Comparison of ENCODE assay signal across 14 cellular contexts in the genomic region with DNA sequence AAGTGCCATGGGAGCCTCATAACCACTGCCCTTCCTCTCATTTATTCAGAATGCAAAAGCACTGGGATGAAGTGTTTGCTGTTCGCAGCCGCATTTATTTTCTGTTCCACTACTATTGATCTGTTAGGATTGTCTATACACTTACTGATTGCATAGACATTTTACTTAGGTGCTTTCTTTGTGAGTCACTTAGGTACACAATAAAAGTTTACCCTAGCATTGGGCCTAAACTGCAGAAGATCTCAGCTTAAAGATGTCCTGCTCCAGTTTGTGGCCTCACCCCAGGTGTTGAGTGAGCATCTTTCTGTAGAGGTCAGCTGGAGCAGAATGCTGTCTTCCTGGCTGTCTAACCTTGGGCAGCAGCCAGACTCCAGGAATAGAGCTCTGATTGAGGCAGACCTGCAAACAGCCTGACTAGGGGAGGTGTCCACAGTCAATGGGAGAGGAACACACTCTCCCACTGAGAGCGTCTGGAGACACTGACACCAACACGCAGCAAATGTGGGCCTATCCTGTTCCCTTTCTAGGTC. TPM values are rescaled to one million over a fixed set of nuclear protein-coding genes. Genes with fewer than 3 reads are reported as not detected.
"Had no signal": no experiment of that assay in that cellular context is flagged by ENCODE, and none has a peak within 500 bp of the region (broad histone marks: within the 10 kb centered on the region; RNA-seq: fewer than 3 reads in every experiment).

No MANE protein-coding gene starts in this region.

- H3K27ac Mint-ChIP-seq: stimulated activated naive CD8-positive, alpha-beta T cell treated with anti-CD3 and anti-CD28 coated beads, Interleukin-15, Interleukin-2, amounts not matched to agents 100 ng/mL and 50 ng/mL, for 24 hours had no signal

- H3K4me1 Mint-ChIP-seq: activated naive CD4-positive, alpha-beta T cell treated with anti-CD3 and anti-CD28 coated beads, Interleukin-2, amount 50 U/mL, for 24 hours; central memory CD8-positive, alpha-beta T cell had no signal

- ATAC-seq: activated CD4-positive, CD25-positive, alpha-beta regulatory T cell treated with anti-CD3 and anti-CD28 coated beads, Interleukin-2, amount 50 U/mL, for 24 hours; body of pancreas; gastroesophageal sphincter; naive thymus-derived CD4-positive, alpha-beta T cell had no signal

- H3K4me3 ChIP-seq: body of pancreas, gastroesophageal sphincter, hepatocyte had no signal

- H3K4me3 Mint-ChIP-seq: activated naive CD4-positive, alpha-beta T cell treated with anti-CD3 and anti-CD28 coated beads, Interleukin-2, amount 50 U/mL, for 24 hours; central memory CD8-positive, alpha-beta T cell; naive thymus-derived CD4-positive, alpha-beta T cell; stimulated activated naive CD8-positive, alpha-beta T cell treated with anti-CD3 and anti-CD28 coated beads, Interleukin-15, Interleukin-2, amounts not matched to agents 100 ng/mL and 50 ng/mL, for 24 hours had no signal

- H3K4me1 ChIP-seq: body of pancreas had no signal

- H3K27me3 ChIP-seq: body of pancreas, gastroesophageal sphincter, hepatocyte had no signal

- H3K27me3 Mint-ChIP-seq: activated naive CD4-positive, alpha-beta T cell treated with anti-CD3 and anti-CD28 coated beads, Interleukin-2, amount 50 U/mL, for 24 hours; central memory CD8-positive, alpha-beta T cell; naive thymus-derived CD4-positive, alpha-beta T cell; stimulated activated naive CD8-positive, alpha-beta T cell treated with anti-CD3 and anti-CD28 coated beads, Interleukin-15, Interleukin-2, amounts not matched to agents 100 ng/mL and 50 ng/mL, for 24 hours had no signal

- H3K9me3 ChIP-seq: body of pancreas, gastroesophageal sphincter had no signal

- H3K9me3 Mint-ChIP-seq: activated naive CD4-positive, alpha-beta T cell treated with anti-CD3 and anti-CD28 coated beads, Interleukin-2, amount 50 U/mL, for 24 hours; central memory CD8-positive, alpha-beta T cell; naive thymus-derived CD4-positive, alpha-beta T cell; stimulated activated naive CD8-positive, alpha-beta T cell treated with anti-CD3 and anti-CD28 coated beads, Interleukin-15, Interleukin-2, amounts not matched to agents 100 ng/mL and 50 ng/mL, for 24 hours had no signal

- DNase-seq: body of pancreas; dermis blood vessel endothelial cell; kidney glomerular epithelial cell; mammary epithelial cell; naive thymus-derived CD4-positive, alpha-beta T cell; stimulated activated CD4-positive, alpha-beta T cell treated with anti-CD3 and anti-CD28 coated beads, Interleukin-2, amount 100 ng/mL, for 48 hours had no signal

- H3K27ac ChIP-seq: body of pancreas, gastroesophageal sphincter, hepatocyte had no signal

RNA-seq across cellular contexts. Expression of a gene that starts 54.0 kb away (rescaled TPM):
- total RNA-seq: body of pancreas, epithelial cell of proximal tubule had no signal
- polyA plus RNA-seq: mammary epithelial cell; naive thymus-derived CD4-positive, alpha-beta T cell; urinary bladder had no signal
